8 cellular contexts compared by ENCODE assay signal in genomic region chr9:134689320-134690181, GRCh38. TPM values are rescaled to one million over a fixed set of nuclear protein-coding genes. Genes with fewer than 3 reads are reported as not detected.
DNase-seq lines count a peak whose midpoint lies in the region; ATAC-seq, FAIRE-seq and TF ChIP-seq lines count a peak whose summit lies in the region.

No MANE protein-coding gene starts in this region.

- DNase-seq in COLO668 (lab: John Stamatoyannopoulos, UW; ENCODE audit: unreplicated experiment) = peak; percentile 9
- DNase-seq in H54 (ENCODE audit: insufficient read length, low spot score) = peak; percentile 75
- DNase-seq in WERI-Rb-1 = peak; percentile 79
- DNase-seq in germinal center (ENCODE audit: low spot score) = peak; percentile 50
- DNase-seq in pancreas = peak in 5 of 6 donors; percentile 42 to 86 (median 73)

- H3K36me3 ChIP-seq in WERI-Rb-1 (no peaks in the 10 kb centered on the region), pancreas (no peaks in the 10 kb centered on the region)

- no peak overlapping the region for H3K4me3 ChIP-seq in WERI-Rb-1 (ENCODE audit: low read depth, low read length)
- no peak overlapping the region for H3K4me3 ChIP-seq in pancreas

- no peak for TF ChIP-seq POLR2A in H54 (IDR thresholded peaks at IDR 0.05; ENCODE audit: low read depth, low read length)

- 28 to 38% methylated on average over 20 of the region's 20 CpGs for WGBS in pancreas, 2 donors

- ATAC-seq in pancreas (peak; percentile 68 to 94 (median 88)), GM18909 (IDR thresholded peaks at IDR 0.05; ENCODE audit: poor library complexity, unreplicated experiment) (no peak), GM19023 (IDR thresholded peaks at IDR 0.05; ENCODE audit: unreplicated experiment) (no peak), GM21360 (IDR thresholded peaks at IDR 0.05; ENCODE audit: unreplicated experiment) (no peak)

- FAIRE-seq in H54 (lab: Jason Lieb, UNC) (no peak), pancreas (lab: Jason Lieb, UNC) (no peak)

- H3K4me1 ChIP-seq in pancreas = no peaks in the 10 kb centered on the region

- TF ChIP-seq CTCF in WERI-Rb-1 (IDR thresholded peaks at IDR 0.05; ENCODE audit: low read depth, low read length) (peak; percentile 94), pancreas (IDR thresholded peaks at IDR 0.05) (peak; percentile 54 to 83 (median 62))

- intact Hi-C loops in pancreas (cut with DNase I) = loop anchor here in 1 of 3 donors (10.0 kb wide), 1 partner anchor 725 kb away; no protein-coding TSS in a partner anchor

- H3K27ac ChIP-seq in WERI-Rb-1 (no peak overlapping the region; the same call in 1 of the 2 replicates), pancreas (no peak overlapping the region)

- H3K9me3 ChIP-seq in WERI-Rb-1 (ENCODE audit: severe bottlenecking) (no peaks in the 10 kb centered on the region), pancreas (no peaks in the 10 kb centered on the region)

- H3K27me3 ChIP-seq in WERI-Rb-1 (ENCODE audit: insufficient read depth, low read depth, severe bottlenecking) (no peaks in the 10 kb centered on the region), pancreas (no peaks in the 10 kb centered on the region)

RNA-seq across cellular contexts. Expression of gene COL5A1, which starts 47.9 kb away (rescaled TPM):
- total RNA-seq in pancreas = 10 to 100 TPM in 2 of 6 donors, 1 to 10 TPM in 4; 1.2 to 62.8 (median 4.6) TPM
- 1 to 10 TPM; 2.6 to 4.1 TPM for polyA plus RNA-seq in pancreas

Comparison
In these comparisons a context has a peak if more than half of its experiments do, and no peak if none do; other contexts are left out.
1. DNase-seq: peak in every context shown above with its lines; median percentile 79 in WERI-Rb-1; 75 in H54; 73 in pancreas; 50 in germinal center; 9 in COLO668.
2. ATAC-seq: peak in pancreas (4 of 4); none in GM18909 (single experiment), GM19023 (single experiment) and GM21360 (single experiment).